ENCODE assay signal across 37 cellular contexts in genomic region chr3:16559664-16560365, GRCh38. TPM values are rescaled to one million over a fixed set of nuclear protein-coding genes. Genes with fewer than 3 reads are reported as not detected.
"Had no signal": no experiment of that assay in that cellular context is flagged by ENCODE, and none has a peak within 500 bp of the region (broad histone marks: within the 10 kb centered on the region; RNA-seq: fewer than 3 reads in every experiment).

No MANE protein-coding gene starts in this region.

- H3K4me1 Mint-ChIP-seq: activated B cell treated with CpG ODN at 0.5 μM for 24 hours; activated CD4-positive, alpha-beta T cell treated with anti-CD3 and anti-CD28 coated beads, Interleukin-2, amount 10 ng/mL, durations not matched to agents 24 days and 14 days; activated naive CD4-positive, alpha-beta T cell treated with anti-CD3 and anti-CD28 coated beads, Interleukin-2, amount 10 ng/mL, durations not matched to agents 7 days and 5 days; activated naive CD4-positive, alpha-beta T cell treated with anti-CD3 and anti-CD28 coated beads, Interleukin-2, amount 50 U/mL, for 24 hours; activated naive CD8-positive, alpha-beta T cell treated with anti-CD3 and anti-CD28 coated beads, Interleukin-2, amount 10 ng/mL, durations not matched to agents 7 days and 5 days; activated naive CD8-positive, alpha-beta T cell treated with anti-CD3 and anti-CD28 coated beads, Interleukin-2, amount 50 U/mL, for 24 hours; brain had no signal

- H3K4me3 ChIP-seq: ascending aorta, breast epithelium had no signal

- DNase-seq: activated B cell treated with CpG ODN at 0.5 μM for 24 hours; activated CD4-positive, alpha-beta memory T cell treated with anti-CD3 and anti-CD28 coated beads, Interleukin-2, amount 10 ng/mL, durations not matched to agents 7 days and 5 days; activated CD4-positive, alpha-beta T cell treated with anti-CD3 and anti-CD28 coated beads for 4 hours; activated CD4-positive, alpha-beta T cell treated with anti-CD3 and anti-CD28 coated beads, Interleukin-2, amount 10 ng/mL, durations not matched to agents 24 days and 14 days; activated CD4-positive, alpha-beta T cell treated with anti-CD3 and anti-CD28 coated beads, Interleukin-2, amount 50 U/mL, for 1 hour; activated CD4-positive, alpha-beta T cell treated with anti-CD3 and anti-CD28 coated beads, Interleukin-2, amount 50 U/mL, for 48 hours; activated CD4-positive, CD25-positive, alpha-beta regulatory T cell treated with anti-CD3 and anti-CD28 coated beads, Interleukin-2, amount 50 U/mL, for 72 hours; activated CD8-positive, alpha-beta memory T cell treated with anti-CD3 and anti-CD28 coated beads for 24 hours; activated CD8-positive, alpha-beta memory T cell treated with anti-CD3 and anti-CD28 coated beads, Interleukin-2, amount 10 ng/mL, durations not matched to agents 7 days and 5 days; activated CD8-positive, alpha-beta memory T cell treated with anti-CD3 and anti-CD28 coated beads, Interleukin-2, amount 50 U/mL, for 48 hours; activated CD8-positive, alpha-beta T cell treated with anti-CD3 and anti-CD28 coated beads, Interleukin-2, amount 10 ng/mL, durations not matched to agents 7 days and 5 days; activated effector memory CD4-positive, alpha-beta T cell treated with Interleukin-2 at 50 U/mL for 16 hours; activated gamma-delta T cell; activated naive CD4-positive, alpha-beta T cell treated with anti-CD3 and anti-CD28 coated beads, Interleukin-2, amount 10 ng/mL, durations not matched to agents 7 days and 5 days; activated naive CD4-positive, alpha-beta T cell treated with Interleukin-2 at 50 U/mL for 16 hours; activated naive CD8-positive, alpha-beta T cell treated with anti-CD3 and anti-CD28 coated beads, Interleukin-2, amount 10 ng/mL, durations not matched to agents 7 days and 5 days; activated naive CD8-positive, alpha-beta T cell treated with anti-CD3 and anti-CD28 coated beads, Interleukin-2, amount 50 U/mL, for 24 hours; activated T-cell treated with anti-CD3 and anti-CD28 coated beads, Interleukin-2, amount 50 U/mL, for 24 hours; activated T-cell treated with anti-CD3 and anti-CD28 coated beads, Interleukin-2, amount 50 U/mL, for 48 hours; amygdala; anterior cingulate cortex; central memory CD4-positive, alpha-beta T cell; T-helper 1 cell; T-helper 2 cell; T-helper 9 cell had no signal

- H3K36me3 ChIP-seq: ascending aorta, breast epithelium had no signal

- H3K27ac Mint-ChIP-seq: activated B cell treated with CpG ODN at 0.5 μM for 24 hours; activated CD4-positive, alpha-beta memory T cell treated with anti-CD3 and anti-CD28 coated beads, Interleukin-2, amount 10 ng/mL, durations not matched to agents 7 days and 5 days; activated CD4-positive, alpha-beta T cell treated with anti-CD3 and anti-CD28 coated beads, Interleukin-2, amount 10 ng/mL, durations not matched to agents 24 days and 14 days; activated CD8-positive, alpha-beta memory T cell treated with anti-CD3 and anti-CD28 coated beads, Interleukin-2, amount 10 ng/mL, durations not matched to agents 7 days and 5 days; activated CD8-positive, alpha-beta T cell treated with anti-CD3 and anti-CD28 coated beads, Interleukin-2, amount 10 ng/mL, durations not matched to agents 7 days and 5 days; activated naive CD4-positive, alpha-beta T cell treated with anti-CD3 and anti-CD28 coated beads, Interleukin-2, amount 10 ng/mL, durations not matched to agents 7 days and 5 days; activated naive CD4-positive, alpha-beta T cell treated with anti-CD3 and anti-CD28 coated beads, Interleukin-2, amount 50 U/mL, for 24 hours; activated naive CD8-positive, alpha-beta T cell; activated naive CD8-positive, alpha-beta T cell treated with anti-CD3 and anti-CD28 coated beads, Interleukin-2, amount 10 ng/mL, durations not matched to agents 7 days and 5 days; activated naive CD8-positive, alpha-beta T cell treated with anti-CD3 and anti-CD28 coated beads, Interleukin-2, amount 50 U/mL, for 24 hours; activated T-cell treated with anti-CD3 and anti-CD28 coated beads, Interleukin-2, amount 50 U/mL, for 24 hours; activated T-helper 2 cell treated with anti-CD3 and anti-CD28 coated beads, Interferon-gamma antibody, Interleukin-2, Interleukin-4, amounts not matched to agents 10 μg/mL and 5 μg/mL and 100 μg/mL, durations not matched to agents 14 hours and 24 hours and 36 hours; brain; T-helper 1 cell treated with Interleukin-12 subunit alpha and Interleukin-12 subunit beta and Interleukin-4 antibody, amounts not matched to agents 30 μg/mL and 1 μg/mL, for 36 hours; T-helper 2 cell treated with Interferon-gamma antibody and Interleukin-4, amounts not matched to agents 5 μg/mL and 100 μg/mL, for 36 hours had no signal

- H3K27me3 Mint-ChIP-seq: activated naive CD4-positive, alpha-beta T cell treated with anti-CD3 and anti-CD28 coated beads, Interleukin-2, amount 50 U/mL, for 24 hours; activated T-cell treated with anti-CD3 and anti-CD28 coated beads, Interleukin-2, amount 50 U/mL, for 24 hours had no signal

- H3K4me3 Mint-ChIP-seq: activated B cell treated with CpG ODN at 0.5 μM for 24 hours; activated CD4-positive, alpha-beta memory T cell treated with anti-CD3 and anti-CD28 coated beads, Interleukin-2, amount 10 ng/mL, durations not matched to agents 7 days and 5 days; activated CD4-positive, alpha-beta T cell treated with anti-CD3 and anti-CD28 coated beads, Interleukin-2, amount 10 ng/mL, durations not matched to agents 24 days and 14 days; activated CD8-positive, alpha-beta memory T cell treated with anti-CD3 and anti-CD28 coated beads, Interleukin-2, amount 10 ng/mL, durations not matched to agents 7 days and 5 days; activated CD8-positive, alpha-beta T cell treated with anti-CD3 and anti-CD28 coated beads, Interleukin-2, amount 10 ng/mL, durations not matched to agents 7 days and 5 days; activated naive CD4-positive, alpha-beta T cell treated with anti-CD3 and anti-CD28 coated beads, Interleukin-2, amount 10 ng/mL, durations not matched to agents 7 days and 5 days; activated naive CD4-positive, alpha-beta T cell treated with anti-CD3 and anti-CD28 coated beads, Interleukin-2, amount 50 U/mL, for 24 hours; activated naive CD8-positive, alpha-beta T cell; activated naive CD8-positive, alpha-beta T cell treated with anti-CD3 and anti-CD28 coated beads, Interleukin-2, amount 10 ng/mL, durations not matched to agents 7 days and 5 days; activated naive CD8-positive, alpha-beta T cell treated with anti-CD3 and anti-CD28 coated beads, Interleukin-2, amount 50 U/mL, for 24 hours; activated T-cell treated with anti-CD3 and anti-CD28 coated beads, Interleukin-2, amount 50 U/mL, for 24 hours; brain; T-helper 1 cell treated with Interleukin-12 subunit alpha and Interleukin-12 subunit beta and Interleukin-4 antibody, amounts not matched to agents 30 μg/mL and 1 μg/mL, for 36 hours; T-helper 2 cell treated with Interferon-gamma antibody and Interleukin-4, amounts not matched to agents 5 μg/mL and 100 μg/mL, for 36 hours had no signal

- H3K4me1 ChIP-seq: ascending aorta, breast epithelium had no signal

- H3K27ac ChIP-seq: ascending aorta, breast epithelium, VCaP had no signal

- H3K36me3 Mint-ChIP-seq: activated CD8-positive, alpha-beta memory T cell treated with anti-CD3 and anti-CD28 coated beads, Interleukin-2, amount 10 ng/mL, durations not matched to agents 7 days and 5 days; activated naive CD4-positive, alpha-beta T cell treated with anti-CD3 and anti-CD28 coated beads, Interleukin-2, amount 10 ng/mL, durations not matched to agents 7 days and 5 days; activated naive CD4-positive, alpha-beta T cell treated with anti-CD3 and anti-CD28 coated beads, Interleukin-2, amount 50 U/mL, for 24 hours; brain had no signal

- H3K27me3 ChIP-seq: ascending aorta, breast epithelium had no signal

- H3K9me3 Mint-ChIP-seq: activated CD4-positive, alpha-beta memory T cell treated with anti-CD3 and anti-CD28 coated beads, Interleukin-2, amount 10 ng/mL, durations not matched to agents 7 days and 5 days; activated CD4-positive, alpha-beta T cell treated with anti-CD3 and anti-CD28 coated beads, Interleukin-2, amount 10 ng/mL, durations not matched to agents 24 days and 14 days; activated naive CD4-positive, alpha-beta T cell treated with anti-CD3 and anti-CD28 coated beads, Interleukin-2, amount 10 ng/mL, durations not matched to agents 7 days and 5 days; activated naive CD4-positive, alpha-beta T cell treated with anti-CD3 and anti-CD28 coated beads, Interleukin-2, amount 50 U/mL, for 24 hours; activated naive CD8-positive, alpha-beta T cell treated with anti-CD3 and anti-CD28 coated beads, Interleukin-2, amount 10 ng/mL, durations not matched to agents 7 days and 5 days; activated T-cell treated with anti-CD3 and anti-CD28 coated beads, Interleukin-2, amount 50 U/mL, for 24 hours had no signal

RNA-seq across cellular contexts. Expression of gene DAZL, which starts 45.4 kb away (rescaled TPM):
- total RNA-seq: activated B cell treated with CpG ODN at 0.5 μM for 24 hours; activated CD4-positive, alpha-beta memory T cell treated with anti-CD3 and anti-CD28 coated beads, Interleukin-2, amount 10 ng/mL, durations not matched to agents 7 days and 5 days; activated CD8-positive, alpha-beta T cell treated with anti-CD3 and anti-CD28 coated beads, Interleukin-2, amount 10 ng/mL, durations not matched to agents 7 days and 5 days; activated naive CD8-positive, alpha-beta T cell treated with anti-CD3 and anti-CD28 coated beads, Interleukin-2, amount 10 ng/mL, durations not matched to agents 7 days and 5 days; activated T-helper 2 cell treated with anti-CD3 and anti-CD28 coated beads, Interferon-gamma antibody, Interleukin-2, Interleukin-4, amounts not matched to agents 10 μg/mL and 5 μg/mL and 100 μg/mL, durations not matched to agents 14 hours and 24 hours and 36 hours; ascending aorta; breast epithelium; cardiac septum; chondrocyte had no signal
- polyA plus RNA-seq: adipose tissue had no signal
